ENCODE assay signal across 9 cellular contexts in genomic region chr3:134369861-134370596, GRCh38. TPM values are rescaled to one million over a fixed set of nuclear protein-coding genes. Genes with fewer than 3 reads are reported as not detected.
DNase-seq lines count a peak whose midpoint lies in the region; ATAC-seq and TF ChIP-seq lines count a peak whose summit lies in the region.
"Had no signal": no experiment of that assay in that cellular context is flagged by ENCODE, and none has a peak within 500 bp of the region (broad histone marks: within the 10 kb centered on the region; RNA-seq: fewer than 3 reads in every experiment).

No MANE protein-coding gene starts in this region.

- peak overlapping the region; percentile 40 for H3K4me2 ChIP-seq in mesenchymal stem cell (ENCODE audit: low read length, poor library complexity, severe bottlenecking)

- H3K27ac Mint-ChIP-seq in stimulated activated naive CD8-positive, alpha-beta T cell treated with anti-CD3 and anti-CD28 coated beads, Interleukin-15, amount 100 ng/mL, for 72 hours: no peak overlapping the region

- no peak overlapping the region for H2AFZ ChIP-seq in mesenchymal stem cell (ENCODE audit: low read depth, low read length)

- H3K27me3 ChIP-seq in colonic mucosa (no peaks in the 10 kb centered on the region), mesenchymal stem cell (ENCODE audit: control insufficient read depth in 1 of 2, insufficient read depth in 1 of 2, low read length in 2 of 2) (peaks cover 0 to under 1% of the 10 kb centered on the region in 2 experiments), suprapubic skin (no peaks in the 10 kb centered on the region)
- H3K27me3 ChIP-seq: SJCRH30 had no signal

- H3K9ac ChIP-seq in colonic mucosa (ENCODE audit: low read depth in 2 of 2, low read length in 2 of 2) (no peak overlapping the region), mesenchymal stem cell (ENCODE audit: low read length) (peak overlapping the region; percentile 99)

- H3K27me3 Mint-ChIP-seq in stimulated activated naive CD8-positive, alpha-beta T cell treated with anti-CD3 and anti-CD28 coated beads, Interleukin-15, amount 100 ng/mL, for 72 hours: peaks cover 55% of the 10 kb centered on the region

- no peak overlapping the region for H3K4ac ChIP-seq in mesenchymal stem cell (ENCODE audit: low read depth in 1 of 2, low read length in 2 of 2)

- H3K4me3 ChIP-seq in colonic mucosa: no peak overlapping the region
- peak overlapping the region in 1 of 2 experiments; percentile 83 for H3K4me3 ChIP-seq in mesenchymal stem cell (ENCODE audit: insufficient read depth in 1 of 2, low read depth in 1 of 2, low read length in 2 of 2)
- no peak overlapping the region for H3K4me3 ChIP-seq in suprapubic skin
- H3K4me3 ChIP-seq: SJCRH30 had no signal

- TF ChIP-seq CTCF in colonic mucosa (IDR thresholded peaks at IDR 0.05) (no peak), suprapubic skin (IDR thresholded peaks at IDR 0.05) (no peak), omental fat pad (IDR thresholded peaks at IDR 0.05) (no peak)

- no peak overlapping the region for H3K14ac ChIP-seq in mesenchymal stem cell (ENCODE audit: low read length in 2 of 2)

- H3K4me1 ChIP-seq in colonic mucosa: peaks cover 11% of the 10 kb centered on the region
- H3K4me1 ChIP-seq in mesenchymal stem cell (ENCODE audit: control insufficient read depth, insufficient read depth, low read depth, low read length): peaks cover 60% of the 10 kb centered on the region
- peaks cover 90% of the 10 kb centered on the region for H3K4me1 ChIP-seq in suprapubic skin

- no peak overlapping the region for H2BK120ac ChIP-seq in mesenchymal stem cell (ENCODE audit: low read depth, low read length)

- intact Hi-C loops in colonic mucosa (cut with DNase I): no loop called here

- H2BK15ac ChIP-seq in mesenchymal stem cell (ENCODE audit: low read depth, poor library complexity, severe bottlenecking): peak overlapping the region; percentile 45

- TF ChIP-seq POLR2A in suprapubic skin (IDR thresholded peaks at IDR 0.05): no peak

- H3K18ac ChIP-seq in mesenchymal stem cell (ENCODE audit: low read depth in 1 of 2, low read length in 2 of 2): peak overlapping the region; percentile 50 to 54

- no peak for TF ChIP-seq EP300 in suprapubic skin (IDR thresholded peaks at IDR 0.05)

- H3K79me1 ChIP-seq in mesenchymal stem cell (replicated peaks; ENCODE audit: low read length, poor library complexity, severe bottlenecking): peaks cover under 1% of the 10 kb centered on the region

- no peaks in the 10 kb centered on the region for H3K9me3 Mint-ChIP-seq in stimulated activated naive CD8-positive, alpha-beta T cell treated with anti-CD3 and anti-CD28 coated beads, Interleukin-15, amount 100 ng/mL, for 72 hours

- ATAC-seq in omental fat pad (ENCODE audit: low FRiP score): no peak
- no peak for ATAC-seq in stimulated activated naive CD8-positive, alpha-beta T cell treated with anti-CD3 and anti-CD28 coated beads, Interleukin-15, amount 100 ng/mL, for 72 hours
- no peak for ATAC-seq in HG03097 (IDR thresholded peaks at IDR 0.05; ENCODE audit: low FRiP score, unreplicated experiment)
- ATAC-seq in HG03139 (IDR thresholded peaks at IDR 0.05; ENCODE audit: unreplicated experiment): no peak

- H4K91ac ChIP-seq in mesenchymal stem cell (ENCODE audit: low read length): peak overlapping the region; percentile 43

- no peak overlapping the region for H2BK12ac ChIP-seq in mesenchymal stem cell (ENCODE audit: low read length in 2 of 2)

- DNase-seq in HuH-7.5 (ENCODE audit: low spot score) (peak; percentile 20), colonic mucosa (no peak), mesenchymal stem cell (no peak), suprapubic skin (ENCODE audit: low spot score in 2 of 2) (peak in 1 of 2 donors; percentile 50), omental fat pad (ENCODE audit: low spot score) (no peak)
- DNase-seq in stimulated activated naive CD8-positive, alpha-beta T cell treated with anti-CD3 and anti-CD28 coated beads, Interleukin-15, amount 100 ng/mL, for 72 hours: no peak
- DNase-seq: SJCRH30 had no signal

- no peak overlapping the region for H3K4me3 Mint-ChIP-seq in stimulated activated naive CD8-positive, alpha-beta T cell treated with anti-CD3 and anti-CD28 coated beads, Interleukin-15, amount 100 ng/mL, for 72 hours

- WGBS in mesenchymal stem cell: 50% methylated on average over 2 of the region's 2 CpGs
- 56% methylated on average over 2 of the region's 2 CpGs for WGBS in suprapubic skin

- no peak overlapping the region for H3K23ac ChIP-seq in mesenchymal stem cell (ENCODE audit: low read length in 2 of 2)

- no peak overlapping the region for H2BK5ac ChIP-seq in mesenchymal stem cell (ENCODE audit: low read depth, low read length, poor library complexity, severe bottlenecking)

- H3K27ac ChIP-seq in colonic mucosa: peak overlapping the region; percentile 22
- H3K27ac ChIP-seq in mesenchymal stem cell (ENCODE audit: low read length, poor library complexity, severe bottlenecking): peak overlapping the region; percentile 98
- peak overlapping the region; percentile 42 for H3K27ac ChIP-seq in suprapubic skin
- H3K27ac ChIP-seq: SJCRH30 had no signal

- H3K4me1 Mint-ChIP-seq in stimulated activated naive CD8-positive, alpha-beta T cell treated with anti-CD3 and anti-CD28 coated beads, Interleukin-15, amount 100 ng/mL, for 72 hours: peaks cover 17% of the 10 kb centered on the region

- H3K9me3 ChIP-seq in colonic mucosa (no peaks in the 10 kb centered on the region), mesenchymal stem cell (ENCODE audit: control insufficient read depth, low read length) (no peaks in the 10 kb centered on the region), suprapubic skin (no peaks in the 10 kb centered on the region)
- H3K9me3 ChIP-seq: SJCRH30 had no signal

- peak overlapping the region; percentile 50 for H4K8ac ChIP-seq in mesenchymal stem cell (ENCODE audit: low read length)

- H2AK5ac ChIP-seq in mesenchymal stem cell (ENCODE audit: low read length, severe bottlenecking): peak overlapping the region; percentile 43

- H3K36me3 ChIP-seq in colonic mucosa (no peaks in the 10 kb centered on the region), mesenchymal stem cell (ENCODE audit: control insufficient read depth in 1 of 2, insufficient read depth in 2 of 2, low read depth in 1 of 2, low read length in 2 of 2) (peaks cover 59 to 67% of the 10 kb centered on the region in 2 experiments), suprapubic skin (peaks cover 62% of the 10 kb centered on the region)

RNA-seq across cellular contexts. Expression of gene AMOTL2, which starts 4.2 kb away (rescaled TPM):
- total RNA-seq in colonic mucosa (10 to 100 TPM; 17.8 to 19.9 TPM), suprapubic skin (100 to 1,000 TPM in 2 of 4 donors, 10 to 100 TPM in 2; 80.4 to 118 (median 95.8) TPM), omental fat pad (100 to 1,000 TPM in 3 of 4 donors, 10 to 100 TPM in 1; 99.0 to 201 (median 158) TPM)
- polyA plus RNA-seq in mesenchymal stem cell (2013, experiment 1 of 2): 16.1 TPM
- 15.4 TPM for polyA plus RNA-seq in mesenchymal stem cell (2013, experiment 2 of 2)

Comparison
In these comparisons a context has a peak if more than half of its experiments do, and no peak if none do; other contexts are left out.
1. H3K27ac ChIP-seq: peak in every context shown above with its lines; median percentile 98 in mesenchymal stem cell; 42 in suprapubic skin; 22 in colonic mucosa.